Comparison of ENCODE assay signal across 9 cellular contexts in genomic region chr7:93890041-93890463, GRCh38. TPM values are rescaled to one million over a fixed set of nuclear protein-coding genes. Genes with fewer than 3 reads are reported as not detected.
DNase-seq lines count a peak whose midpoint lies in the region; ATAC-seq and TF ChIP-seq lines count a peak whose summit lies in the region.
"Had no signal": no experiment of that assay in that cellular context is flagged by ENCODE, and none has a peak within 500 bp of the region (broad histone marks: within the 10 kb centered on the region; RNA-seq: fewer than 3 reads in every experiment).

No MANE protein-coding gene starts in this region.

- H3K36me3 ChIP-seq in SJCRH30: no peaks in the 10 kb centered on the region

- in situ Hi-C loops in G401 (cut with HindIII; ENCODE audit: low sequenced_read_pairs): no loop called here

- H3K36me3 Mint-ChIP-seq in T-helper 1 cell treated with Interleukin-12 subunit alpha and Interleukin-12 subunit beta and Interleukin-4 antibody, amounts not matched to agents 30 μg/mL and 1 μg/mL, for 36 hours (ENCODE audit: low read depth): peaks cover 2% of the 10 kb centered on the region
- no peaks in the 10 kb centered on the region for H3K36me3 Mint-ChIP-seq in neural crest cell (ENCODE audit: low read depth)

- H3K4me3 ChIP-seq in SJCRH30: peak overlapping the region; percentile 68

- H3K4me1 ChIP-seq in SJCRH30: no peaks in the 10 kb centered on the region; the same call in 1 of the 2 replicates

- H3K4me3 Mint-ChIP-seq in T-helper 1 cell treated with Interleukin-12 subunit alpha and Interleukin-12 subunit beta and Interleukin-4 antibody, amounts not matched to agents 30 μg/mL and 1 μg/mL, for 36 hours: peak overlapping the region; percentile 70
- peak overlapping the region; percentile 98 for H3K4me3 Mint-ChIP-seq in neural crest cell

- DNase-seq in T-helper 1 cell (no peak), SJCRH30 (peak; percentile 6 to 40), fibroblast of gingiva (ENCODE audit: low read depth) (peak; percentile 66), neural crest cell (ENCODE audit: low read depth, low spot score) (peak; percentile 20), G401 (ENCODE audit: low spot score) (no peak)

- no peaks in the 10 kb centered on the region for H3K9me3 ChIP-seq in SJCRH30 (replicated peaks)

- no peaks in the 10 kb centered on the region for H3K27me3 ChIP-seq in SJCRH30

- H3K4me1 Mint-ChIP-seq in T-helper 1 cell treated with Interleukin-12 subunit alpha and Interleukin-12 subunit beta and Interleukin-4 antibody, amounts not matched to agents 30 μg/mL and 1 μg/mL, for 36 hours (ENCODE audit: low read depth): peaks cover 5% of the 10 kb centered on the region
- H3K4me1 Mint-ChIP-seq in neural crest cell: peaks cover 11% of the 10 kb centered on the region

- H3K27me3 Mint-ChIP-seq in T-helper 1 cell treated with Interleukin-12 subunit alpha and Interleukin-12 subunit beta and Interleukin-4 antibody, amounts not matched to agents 30 μg/mL and 1 μg/mL, for 36 hours (ENCODE audit: low read depth): peaks cover 48% of the 10 kb centered on the region
- peaks cover 48% of the 10 kb centered on the region for H3K27me3 Mint-ChIP-seq in neural crest cell (ENCODE audit: low read depth)

- H3K9me3 Mint-ChIP-seq in T-helper 1 cell treated with Interleukin-12 subunit alpha and Interleukin-12 subunit beta and Interleukin-4 antibody, amounts not matched to agents 30 μg/mL and 1 μg/mL, for 36 hours: no peaks in the 10 kb centered on the region
- no peaks in the 10 kb centered on the region for H3K9me3 Mint-ChIP-seq in neural crest cell
- H3K9me3 Mint-ChIP-seq: activated naive CD4-positive, alpha-beta T cell treated with anti-CD3 and anti-CD28 coated beads, Interleukin-2, amount 50 U/mL, for 72 hours had no signal

- TF ChIP-seq CTCF in neural crest cell (conservative IDR thresholded peaks at IDR 0.05): no peak

- H3K27ac Mint-ChIP-seq in T-helper 1 cell treated with Interleukin-12 subunit alpha and Interleukin-12 subunit beta and Interleukin-4 antibody, amounts not matched to agents 30 μg/mL and 1 μg/mL, for 36 hours: no peak overlapping the region
- H3K27ac Mint-ChIP-seq in neural crest cell (ENCODE audit: unreplicated experiment): peak overlapping the region; percentile 36
- H3K27ac Mint-ChIP-seq: activated naive CD4-positive, alpha-beta T cell treated with anti-CD3 and anti-CD28 coated beads, Interleukin-2, amount 50 U/mL, for 72 hours had no signal

- ATAC-seq in HG02759 (IDR thresholded peaks at IDR 0.05; ENCODE audit: unreplicated experiment) (peak; percentile 71), HG03095 (IDR thresholded peaks at IDR 0.05; ENCODE audit: unreplicated experiment) (no peak)

- H3K27ac ChIP-seq in SJCRH30: peak overlapping the region; percentile 6; the same call in 1 of the 2 replicates

RNA-seq across cellular contexts. Expression of gene TFPI2, which starts 0.5 kb away (rescaled TPM):
- 4.3 and 5.4 TPM in 2 replicates for total RNA-seq in SJCRH30 (2014; rRNA removed; shearing (Covaris generic))
- total RNA-seq in neural crest cell: 0.84 and 0.86 TPM in 2 replicates
- 0.86 TPM in 1 of 2 replicates, not detected in the other for total RNA-seq in G401 (2014; rRNA removed; shearing (Covaris generic))

RNA-seq across cellular contexts. Expression of gene GNGT1, which starts 16.3 kb away (rescaled TPM):
- total RNA-seq in SJCRH30 (2014; rRNA removed; shearing (Covaris generic)): 0.48 and 0.65 TPM in 2 replicates
- total RNA-seq in neural crest cell: 0.65 and 1.0 TPM in 2 replicates
- total RNA-seq in G401 (2014; rRNA removed; shearing (Covaris generic)): not detected in 2 replicates
- total RNA-seq: activated naive CD4-positive, alpha-beta T cell treated with anti-CD3 and anti-CD28 coated beads, Interleukin-2, amount 50 U/mL, for 72 hours had no signal

RNA-seq across cellular contexts. Expression of gene GNG11, which starts 31.5 kb away (rescaled TPM):
- 12.5 and 12.7 TPM in 2 replicates for total RNA-seq in SJCRH30 (2014; rRNA removed; shearing (Covaris generic))
- total RNA-seq in neural crest cell: 8.9 and 9.4 TPM in 2 replicates
- not detected in 2 replicates for total RNA-seq in G401 (2014; rRNA removed; shearing (Covaris generic))
- total RNA-seq: activated naive CD4-positive, alpha-beta T cell treated with anti-CD3 and anti-CD28 coated beads, Interleukin-2, amount 50 U/mL, for 72 hours had no signal

Comparison
In these comparisons a context has a peak if more than half of its experiments do, and no peak if none do; other contexts are left out.
1. DNase-seq: peak in SJCRH30 (2 of 2), fibroblast of gingiva (single experiment) and neural crest cell (single experiment); none in T-helper 1 cell (0 of 5) and G401 (single experiment).